Comparison of ENCODE assay signal across 15 cellular contexts in the genomic region with DNA sequence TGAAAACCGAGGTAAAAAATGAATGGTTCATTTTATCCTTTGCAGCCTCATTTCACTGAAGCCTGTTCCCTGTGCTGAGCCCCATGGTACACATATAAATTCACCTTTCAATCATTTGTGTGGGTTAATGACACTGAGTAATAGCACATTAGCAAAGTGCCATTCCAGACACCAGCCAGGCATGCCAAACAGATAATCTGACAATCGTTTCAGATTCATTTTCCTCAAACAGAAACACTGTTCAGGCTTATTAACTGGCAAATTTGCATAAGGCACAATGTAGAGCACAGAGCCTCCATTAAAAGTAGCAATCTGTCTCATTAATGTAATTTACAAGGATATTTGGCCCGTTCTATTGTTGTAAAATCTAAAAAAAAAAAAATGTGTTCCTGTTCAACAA.
"Had no signal": no experiment of that assay in that cellular context is flagged by ENCODE, and none has a peak within 500 bp of the region (broad histone marks: within the 10 kb centered on the region; RNA-seq: fewer than 3 reads in every experiment).

No MANE protein-coding gene starts in this region.

- DNase-seq: KBM-7, MV-4-11, NCI-H1048, NCI-H1105, NCI-H1436 treated with DMSO at 0.1 percent for 48 hours, NCI-H1694, NCI-H187 treated with DMSO at 0.1 percent for 48 hours, NCI-H2029 treated with DMSO at 0.1 percent for 48 hours, NCI-H2171 treated with DMSO at 0.1 percent for 48 hours, NCI-H345, NCI-H446 treated with DMSO at 0.1 percent for 48 hours, NCI-H510A treated with DMSO at 0.1 percent for 48 hours, NCI-H774, RPMI8226, SHP77 had no signal
